In genomic region chr17:80262775-80263244, GRCh38 we compare ENCODE assay signal across 8 cellular contexts. TPM values are rescaled to one million over a fixed set of nuclear protein-coding genes. Genes with fewer than 3 reads are reported as not detected.
DNase-seq lines count a peak whose midpoint lies in the region; ATAC-seq and TF ChIP-seq lines count a peak whose summit lies in the region.

No MANE protein-coding gene starts in this region.

- H3K4me1 ChIP-seq in heart left ventricle (peaks cover 6 to 74% (median 32%) of the 10 kb centered on the region in 12 donors), adrenal gland (replicated peaks in 1 of 2) (peaks cover 23 to 42% of the 10 kb centered on the region in 2 donors), mononuclear cell (ENCODE audit: insufficient read depth, low read length) (peaks cover 65% of the 10 kb centered on the region), urinary bladder (ENCODE audit: insufficient read depth) (peaks cover 5% of the 10 kb centered on the region)

- 58 to 77% (median 70%) methylated on average over 1 to 8 of the region's 8 CpGs for WGBS in heart left ventricle, 4 donors
- 63 to 83% (median 77%) methylated on average over 3 to 8 of the region's 8 CpGs; no CpG with 5 or more reads in 1 of the 4 donors for WGBS in adrenal gland, 4 donors
- WGBS in urinary bladder: 77% methylated on average over 8 of the region's 8 CpGs

- intact Hi-C loops in heart left ventricle (cut with DNase I): loop anchor here in 7 of 10 donors (5.0 to 10.0 kb wide), 4 partner anchors 41 to 161 kb away; partner anchors contain the start of genes EIF4A3 (in 6 of the 7), GAA (in 2 of the 7), SGSH (in 1 of the 7) and SLC26A11 (in 1 of the 7)
- intact Hi-C loops in cardiac septum (cut with DNase I): loop anchor here (2.0 to 5.0 kb wide), 2 partner anchors 116 to 161 kb away; partner anchors contain the start of genes EIF4A3 and GAA
- intact Hi-C loops in adrenal gland (cut with DNase I): no loop called here

- no peak for ATAC-seq in heart left ventricle
- ATAC-seq in HG03196 (IDR thresholded peaks at IDR 0.05; ENCODE audit: unreplicated experiment): no peak

- DNase-seq in heart left ventricle (no peak), cardiac septum (ENCODE audit: low spot score) (no peak), adrenal gland (peak in 1 of 7 donors; percentile 62), NCI-H526 treated with DMSO at 0.1 percent for 48 hours (lab: John Stamatoyannopoulos, UW) (no peak), ACHN (no peak)

- peak overlapping the region in 9 of 12 donors; percentile 45 to 99 (median 60) for H3K4me3 ChIP-seq in heart left ventricle
- peak overlapping the region in 1 of 4 donors; percentile 97 for H3K4me3 ChIP-seq in adrenal gland
- peak overlapping the region; percentile 73 for H3K4me3 ChIP-seq in mononuclear cell (ENCODE audit: low read length)
- H3K4me3 ChIP-seq in urinary bladder (ENCODE audit: low read depth, low read length): peak overlapping the region; percentile 25

- peak overlapping the region; percentile 45 to 100 (median 98) for H3K27ac ChIP-seq in heart left ventricle
- peak overlapping the region in 3 of 5 donors; percentile 98 to 99 (median 99) for H3K27ac ChIP-seq in adrenal gland
- H3K27ac ChIP-seq in urinary bladder (ENCODE audit: low read depth): peak overlapping the region; percentile 33

- no peaks in the 10 kb centered on the region for H3K9me3 ChIP-seq in heart left ventricle
- H3K9me3 ChIP-seq in adrenal gland (replicated peaks in 1 of 3): no peaks in the 10 kb centered on the region
- H3K9me3 ChIP-seq in mononuclear cell (ENCODE audit: low read depth, low read length): no peaks in the 10 kb centered on the region

- no peaks in the 10 kb centered on the region for H3K27me3 ChIP-seq in heart left ventricle
- no peaks in the 10 kb centered on the region for H3K27me3 ChIP-seq in adrenal gland
- no peaks in the 10 kb centered on the region for H3K27me3 ChIP-seq in mononuclear cell (ENCODE audit: insufficient read depth, low read length)

- TF ChIP-seq POLR2A in heart left ventricle (IDR thresholded peaks at IDR 0.05) (no peak), adrenal gland (IDR thresholded peaks at IDR 0.05) (no peak)

- in situ Hi-C loops in ACHN (cut with HindIII; ENCODE audit: low pct_ligation_motif_present, low pct_unique_long_range_greater_than_20kb, low sequenced_read_pairs): no loop called here

- TF ChIP-seq CTCF in heart left ventricle (IDR thresholded peaks at IDR 0.05): no peak
- no peak for TF ChIP-seq CTCF in adrenal gland (IDR thresholded peaks at IDR 0.05)

- H3K36me3 ChIP-seq in heart left ventricle (peaks cover 0 to 39% (median 14%) of the 10 kb centered on the region in 9 donors), adrenal gland (replicated peaks in 1 of 2) (peaks cover 0 to 20% of the 10 kb centered on the region in 2 donors), urinary bladder (ENCODE audit: insufficient read depth) (no peaks in the 10 kb centered on the region)

RNA-seq across cellular contexts. Expression of gene RNF213, which starts 2.2 kb away (rescaled TPM):
- total RNA-seq in heart left ventricle (100 to 1,000 TPM in 1 of 9 donors, 10 to 100 TPM in 8; 24.2 to 167 (median 32.7) TPM), cardiac septum (46.4 TPM), adrenal gland (100 to 1,000 TPM in 7 of 8 donors, 10 to 100 TPM in 1; 77.5 to 182 (median 135) TPM), mononuclear cell (234 TPM), urinary bladder (81.5 TPM)
- polyA plus RNA-seq in heart left ventricle (10 to 100 TPM; 23.1 to 31.4 TPM), adrenal gland (100 to 1,000 TPM in 1 of 3 donors, 10 to 100 TPM in 2; 51.1 to 123 (median 78.2) TPM), urinary bladder (37.2 TPM)

RNA-seq across cellular contexts. Expression of gene SLC26A11, which starts 42.6 kb away (rescaled TPM):
- 10 to 100 TPM in 2 of 9 donors, 1 to 10 TPM in 7; 2.4 to 13.0 (median 4.6) TPM for total RNA-seq in heart left ventricle
- polyA plus RNA-seq in heart left ventricle: 1 to 10 TPM; 2.7 to 3.4 TPM
- total RNA-seq in cardiac septum: 8.3 TPM
- 100 to 1,000 TPM in 1 of 8 donors, 10 to 100 TPM in 7; 27.0 to 101 (median 50.5) TPM for total RNA-seq in adrenal gland
- 10 to 100 TPM; 14.0 to 78.3 (median 58.2) TPM for polyA plus RNA-seq in adrenal gland
- 21.9 TPM for total RNA-seq in mononuclear cell
- total RNA-seq in urinary bladder: 9.2 TPM
- 14.2 TPM for polyA plus RNA-seq in urinary bladder

RNA-seq across cellular contexts. Expression of gene SGSH, which starts 42.7 kb away (rescaled TPM):
- total RNA-seq in heart left ventricle: 10 to 100 TPM in 8 of 9 donors, 1 to 10 TPM in 1; 6.4 to 27.0 (median 14.9) TPM
- polyA plus RNA-seq in heart left ventricle: 10 to 100 TPM; 11.9 to 12.8 TPM
- 21.4 TPM for total RNA-seq in cardiac septum
- total RNA-seq in adrenal gland: 100 to 1,000 TPM in 4 of 8 donors, 10 to 100 TPM in 4; 48.0 to 194 (median 89.3) TPM
- 100 to 1,000 TPM in 2 of 3 donors, 10 to 100 TPM in 1; 33.3 to 167 (median 136) TPM for polyA plus RNA-seq in adrenal gland
- 31.3 TPM for total RNA-seq in mononuclear cell
- total RNA-seq in urinary bladder: 8.4 TPM
- polyA plus RNA-seq in urinary bladder: 30.6 TPM

Comparison
In these comparisons a context has a peak if more than half of its experiments do, and no peak if none do; other contexts are left out.
1. H3K27ac ChIP-seq: peak in every context shown above with its lines; median percentile 99 in adrenal gland; 98 in heart left ventricle; 33 in urinary bladder.
2. intact Hi-C loops: an anchor here in heart left ventricle (5.0 to 10.0 kb wide) and cardiac septum (2.0 to 5.0 kb wide); none called in adrenal gland.